Comparison of ENCODE assay signal across 35 cellular contexts in the genomic region with DNA sequence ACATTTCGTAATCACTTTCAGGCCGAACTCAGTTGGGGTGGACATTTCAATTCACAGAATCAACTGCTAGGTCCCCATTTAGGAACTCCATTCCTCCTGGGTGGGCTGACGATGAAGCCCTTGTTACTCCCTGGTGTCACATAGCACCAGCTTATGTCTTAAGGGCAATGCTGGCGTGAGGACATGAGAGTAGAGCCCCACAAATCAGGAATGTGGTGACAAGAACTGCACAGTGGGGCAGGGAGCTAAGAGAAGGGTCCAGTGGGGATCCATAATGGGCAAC. TPM values are rescaled to one million over a fixed set of nuclear protein-coding genes. Genes with fewer than 3 reads are reported as not detected.
"Had no signal": no experiment of that assay in that cellular context is flagged by ENCODE, and none has a peak within 500 bp of the region (broad histone marks: within the 10 kb centered on the region; RNA-seq: fewer than 3 reads in every experiment).

No MANE protein-coding gene starts in this region.

- H3K36me3 ChIP-seq: cardiac muscle cell, esophagus muscularis mucosa, gastrocnemius medialis, heart left ventricle had no signal

- ATAC-seq: activated T-cell treated with anti-CD3 and anti-CD28 coated beads, Interleukin-2, amount 50 U/mL, for 72 hours; activated T-helper 17 cell treated with anti-CD3 and anti-CD28 coated beads, Interleukin-2, amount 50 U/mL, for 72 hours; foreskin keratinocyte; gastrocnemius medialis; heart left ventricle; WTC11 had no signal

- H3K4me1 ChIP-seq: esophagus muscularis mucosa, foreskin keratinocyte, gastrocnemius medialis had no signal

- DNase-seq: activated CD4-positive, alpha-beta memory T cell treated with anti-CD3 and anti-CD28 coated beads, Interleukin-2, amount 10 ng/mL, durations not matched to agents 7 days and 5 days; activated CD4-positive, alpha-beta T cell treated with anti-CD3 and anti-CD28 coated beads for 1 hour; activated CD4-positive, alpha-beta T cell treated with anti-CD3 and anti-CD28 coated beads for 4 hours; activated CD4-positive, alpha-beta T cell treated with anti-CD3 and anti-CD28 coated beads, Interleukin-2, amount 10 ng/mL, durations not matched to agents 7 days and 5 days; activated CD4-positive, alpha-beta T cell treated with anti-CD3 and anti-CD28 coated beads, Interleukin-2, amount 50 U/mL, for 4 hours; activated CD8-positive, alpha-beta memory T cell treated with anti-CD3 and anti-CD28 coated beads, Interleukin-2, amount 50 U/mL, for 48 hours; activated effector memory CD4-positive, alpha-beta T cell treated with Interleukin-2 at 50 U/mL for 16 hours; activated gamma-delta T cell treated with Interleukin-2 at 50 U/mL for 16 hours; activated naive CD4-positive, alpha-beta T cell treated with anti-CD3 and anti-CD28 coated beads, Interleukin-2, amount 50 U/mL, for 16 hours; activated naive CD4-positive, alpha-beta T cell treated with Interleukin-2 at 50 U/mL for 16 hours; activated T-cell treated with anti-CD3 and anti-CD28 coated beads for 4 hours; activated T-cell treated with anti-CD3 and anti-CD28 coated beads, Interleukin-2, amount 50 U/mL, for 24 hours; activated T-cell treated with anti-CD3 and anti-CD28 coated beads, Interleukin-2, amount 50 U/mL, for 72 hours; amniotic stem cell; anterior cingulate cortex; central memory CD4-positive, alpha-beta T cell; dorsolateral prefrontal cortex; effector memory CD4-positive, alpha-beta T cell; endodermal cell; erythroblast; foreskin keratinocyte; gastrocnemius medialis; glutamatergic neuron; heart left ventricle; T-helper 2 cell had no signal

- FAIRE-seq: astrocyte had no signal

- H3K27me3 ChIP-seq: cardiac muscle cell, esophagus muscularis mucosa, gastrocnemius medialis, heart left ventricle had no signal

- H3K4me3 ChIP-seq: cardiac muscle cell, coronary artery, dorsolateral prefrontal cortex, esophagus muscularis mucosa, gastrocnemius medialis, heart left ventricle had no signal

- H3K27ac ChIP-seq: cardiac muscle cell, coronary artery, dorsolateral prefrontal cortex, esophagus muscularis mucosa, foreskin keratinocyte, gastrocnemius medialis, heart left ventricle, VCaP had no signal

- H3K9me3 ChIP-seq: esophagus muscularis mucosa, gastrocnemius medialis, heart left ventricle had no signal

RNA-seq across cellular contexts. Expression of gene LYZL1, which starts 57.0 kb away (rescaled TPM):
- total RNA-seq: activated CD4-positive, alpha-beta memory T cell treated with anti-CD3 and anti-CD28 coated beads, Interleukin-2, amount 10 ng/mL, durations not matched to agents 7 days and 5 days; activated CD4-positive, alpha-beta T cell treated with anti-CD3 and anti-CD28 coated beads, Interleukin-2, amount 10 ng/mL, durations not matched to agents 7 days and 5 days; activated T-cell treated with anti-CD3 and anti-CD28 coated beads, Interleukin-2, amount 50 U/mL, for 72 hours; activated T-helper 17 cell treated with anti-CD3 and anti-CD28 coated beads, Interleukin-2, amount 50 U/mL, for 72 hours; astrocyte; cardiac muscle cell; cerebellum; dorsolateral prefrontal cortex; endodermal cell; esophagus muscularis mucosa; foreskin keratinocyte; gastrocnemius medialis; heart left ventricle; T-helper 1 cell treated with Interleukin-12 subunit alpha and Interleukin-12 subunit beta and Interleukin-4 antibody, amounts not matched to agents 30 ng/mL and 1 ng/mL, for 36 hours; WTC11 had no signal
- polyA plus RNA-seq: adipose tissue, foreskin keratinocyte, heart left ventricle had no signal
